29 cellular contexts compared by ENCODE assay signal in the genomic region with DNA sequence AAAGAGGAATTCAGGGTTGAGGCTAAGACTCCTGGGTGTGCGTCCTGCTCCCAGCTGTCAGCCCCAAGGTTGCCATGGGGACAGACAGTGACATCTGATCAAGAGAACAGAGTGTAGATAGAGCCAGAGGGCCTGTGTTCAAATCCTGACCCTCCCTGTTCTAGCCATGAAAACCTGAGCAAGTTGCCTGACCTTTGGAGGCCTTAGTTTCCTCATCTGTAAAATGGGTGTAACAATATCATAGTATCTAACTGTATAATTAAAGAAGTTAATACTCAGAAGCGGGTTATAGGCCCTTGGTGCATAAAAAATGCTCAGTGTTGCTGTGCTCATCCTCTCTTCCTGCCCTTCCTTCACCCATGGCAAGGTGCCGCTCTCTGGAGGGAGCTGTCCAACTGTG. TPM values are rescaled to one million over a fixed set of nuclear protein-coding genes. Genes with fewer than 3 reads are reported as not detected.
"Had no signal": no experiment of that assay in that cellular context is flagged by ENCODE, and none has a peak within 500 bp of the region (broad histone marks: within the 10 kb centered on the region; RNA-seq: fewer than 3 reads in every experiment).

No MANE protein-coding gene starts in this region.

- H3K4me3 Mint-ChIP-seq: dendritic cell treated with granulocyte-macrophage colony-stimulating factor and Interleukin-4, amounts not matched to agents 40 ng/mL and 50 ng/mL, for 4 days; effector memory CD8-positive, alpha-beta T cell; endodermal cell; mesothelial cell of epicardium had no signal

- H3K9me3 ChIP-seq: colonic mucosa had no signal

- H3K4me1 Mint-ChIP-seq: endodermal cell had no signal

- H3K27ac Mint-ChIP-seq: dendritic cell treated with granulocyte-macrophage colony-stimulating factor and Interleukin-4, amounts not matched to agents 40 ng/mL and 50 ng/mL, for 4 days; effector memory CD8-positive, alpha-beta T cell; endodermal cell; mesothelial cell of epicardium had no signal

- ATAC-seq: effector memory CD8-positive, alpha-beta T cell; esophagus mucosa; gastrocnemius medialis; heart right ventricle; left cardiac atrium; left lung; left ventricle myocardium superior; mucosa of descending colon had no signal

- H3K4me3 ChIP-seq: colonic mucosa, gastrocnemius medialis, heart right ventricle, left lung, lower lobe of right lung, mucosa of descending colon had no signal

- H3K27me3 ChIP-seq: colonic mucosa had no signal

- DNase-seq: colonic mucosa; cortex of kidney; effector CD8-positive, alpha-beta T cell; effector memory CD8-positive, alpha-beta T cell; endodermal cell; erythroblast; foreskin fibroblast; foreskin melanocyte; gastrocnemius medialis; glutamatergic neuron; head of caudate nucleus; heart right ventricle; hippocampal formation; left cardiac atrium; left lung; left ventricle myocardium superior; lower lobe of right lung; mesenchymal stem cell; mucosa of descending colon had no signal

- H3K36me3 Mint-ChIP-seq: mesothelial cell of epicardium had no signal

- H3K4me1 ChIP-seq: colonic mucosa, gastrocnemius medialis had no signal

- H3K36me3 ChIP-seq: colonic mucosa, gastrocnemius medialis, heart right ventricle had no signal

- FAIRE-seq: endometrium, islet of Langerhans, keratinocyte had no signal

- H3K9me3 Mint-ChIP-seq: dendritic cell treated with granulocyte-macrophage colony-stimulating factor and Interleukin-4, amounts not matched to agents 40 ng/mL and 50 ng/mL, for 4 days; effector memory CD8-positive, alpha-beta T cell had no signal

- H3K27ac ChIP-seq: colonic mucosa, epithelial cell of prostate, gastrocnemius medialis, heart right ventricle, left lung, lower lobe of right lung had no signal

RNA-seq across cellular contexts. Expression of a gene that starts 28.7 kb away (rescaled TPM):
- total RNA-seq: chondrocyte, endodermal cell, kidney epithelial cell, myocyte had no signal
- polyA plus RNA-seq: keratinocyte had no signal
